Comparison of ENCODE assay signal across 1 cellular context in genomic region chr2:85239102-85239501, GRCh38.
TF ChIP-seq lines count a peak whose summit lies in the region.

No MANE protein-coding gene starts in this region.

TF ChIP-seq in GM23338, 12 proteins besides CTCF, POLR2A, EP300 and RAD21 (continued from another document):
- TF ChIP-seq, protein P1, sequence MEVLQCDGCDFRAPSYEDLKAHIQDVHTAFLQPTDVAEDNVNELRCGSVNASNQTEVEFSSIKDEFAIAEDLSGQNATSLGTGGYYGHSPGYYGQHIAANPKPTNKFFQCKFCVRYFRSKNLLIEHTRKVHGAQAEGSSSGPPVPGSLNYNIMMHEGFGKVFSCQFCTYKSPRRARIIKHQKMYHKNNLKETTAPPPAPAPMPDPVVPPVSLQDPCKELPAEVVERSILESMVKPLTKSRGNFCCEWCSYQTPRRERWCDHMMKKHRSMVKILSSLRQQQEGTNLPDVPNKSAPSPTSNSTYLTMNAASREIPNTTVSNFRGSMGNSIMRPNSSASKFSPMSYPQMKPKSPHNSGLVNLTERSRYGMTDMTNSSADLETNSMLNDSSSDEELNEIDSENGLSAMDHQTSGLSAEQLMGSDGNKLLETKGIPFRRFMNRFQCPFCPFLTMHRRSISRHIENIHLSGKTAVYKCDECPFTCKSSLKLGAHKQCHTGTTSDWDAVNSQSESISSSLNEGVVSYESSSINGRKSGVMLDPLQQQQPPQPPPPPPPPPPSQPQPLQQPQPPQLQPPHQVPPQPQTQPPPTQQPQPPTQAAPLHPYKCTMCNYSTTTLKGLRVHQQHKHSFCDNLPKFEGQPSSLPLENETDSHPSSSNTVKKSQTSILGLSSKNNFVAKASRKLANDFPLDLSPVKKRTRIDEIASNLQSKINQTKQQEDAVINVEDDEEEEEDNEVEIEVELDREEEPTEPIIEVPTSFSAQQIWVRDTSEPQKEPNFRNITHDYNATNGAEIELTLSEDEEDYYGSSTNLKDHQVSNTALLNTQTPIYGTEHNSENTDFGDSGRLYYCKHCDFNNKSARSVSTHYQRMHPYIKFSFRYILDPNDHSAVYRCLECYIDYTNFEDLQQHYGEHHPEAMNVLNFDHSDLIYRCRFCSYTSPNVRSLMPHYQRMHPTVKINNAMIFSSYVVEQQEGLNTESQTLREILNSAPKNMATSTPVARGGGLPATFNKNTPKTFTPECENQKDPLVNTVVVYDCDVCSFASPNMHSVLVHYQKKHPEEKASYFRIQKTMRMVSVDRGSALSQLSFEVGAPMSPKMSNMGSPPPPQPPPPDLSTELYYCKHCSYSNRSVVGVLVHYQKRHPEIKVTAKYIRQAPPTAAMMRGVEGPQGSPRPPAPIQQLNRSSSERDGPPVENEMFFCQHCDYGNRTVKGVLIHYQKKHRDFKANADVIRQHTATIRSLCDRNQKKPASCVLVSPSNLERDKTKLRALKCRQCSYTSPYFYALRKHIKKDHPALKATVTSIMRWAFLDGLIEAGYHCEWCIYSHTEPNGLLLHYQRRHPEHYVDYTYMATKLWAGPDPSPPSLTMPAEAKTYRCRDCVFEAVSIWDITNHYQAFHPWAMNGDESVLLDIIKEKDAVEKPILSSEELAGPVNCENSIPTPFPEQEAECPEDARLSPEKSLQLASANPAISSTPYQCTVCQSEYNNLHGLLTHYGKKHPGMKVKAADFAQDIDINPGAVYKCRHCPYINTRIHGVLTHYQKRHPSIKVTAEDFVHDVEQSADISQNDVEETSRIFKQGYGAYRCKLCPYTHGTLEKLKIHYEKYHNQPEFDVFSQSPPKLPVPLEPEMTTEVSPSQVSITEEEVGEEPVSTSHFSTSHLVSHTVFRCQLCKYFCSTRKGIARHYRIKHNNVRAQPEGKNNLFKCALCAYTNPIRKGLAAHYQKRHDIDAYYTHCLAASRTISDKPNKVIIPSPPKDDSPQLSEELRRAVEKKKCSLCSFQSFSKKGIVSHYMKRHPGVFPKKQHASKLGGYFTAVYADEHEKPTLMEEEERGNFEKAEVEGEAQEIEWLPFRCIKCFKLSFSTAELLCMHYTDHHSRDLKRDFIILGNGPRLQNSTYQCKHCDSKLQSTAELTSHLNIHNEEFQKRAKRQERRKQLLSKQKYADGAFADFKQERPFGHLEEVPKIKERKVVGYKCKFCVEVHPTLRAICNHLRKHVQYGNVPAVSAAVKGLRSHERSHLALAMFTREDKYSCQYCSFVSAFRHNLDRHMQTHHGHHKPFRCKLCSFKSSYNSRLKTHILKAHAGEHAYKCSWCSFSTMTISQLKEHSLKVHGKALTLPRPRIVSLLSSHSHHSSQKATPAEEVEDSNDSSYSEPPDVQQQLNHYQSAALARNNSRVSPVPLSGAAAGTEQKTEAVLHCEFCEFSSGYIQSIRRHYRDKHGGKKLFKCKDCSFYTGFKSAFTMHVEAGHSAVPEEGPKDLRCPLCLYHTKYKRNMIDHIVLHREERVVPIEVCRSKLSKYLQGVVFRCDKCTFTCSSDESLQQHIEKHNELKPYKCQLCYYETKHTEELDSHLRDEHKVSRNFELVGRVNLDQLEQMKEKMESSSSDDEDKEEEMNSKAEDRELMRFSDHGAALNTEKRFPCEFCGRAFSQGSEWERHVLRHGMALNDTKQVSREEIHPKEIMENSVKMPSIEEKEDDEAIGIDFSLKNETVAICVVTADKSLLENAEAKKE (CRISPR knock-in tag; IDR thresholded peaks at IDR 0.05): no peak
- TF ChIP-seq STAT1 (IDR thresholded peaks at IDR 0.05; ENCODE audit: unreplicated experiment): no peak
- no peak for TF ChIP-seq NANOG (IDR thresholded peaks at IDR 0.05; ENCODE audit: borderline replicate concordance)
- no peak for TF ChIP-seq POLR2AphosphoS5 (IDR thresholded peaks at IDR 0.05; ENCODE audit: low read depth)
